18 cellular contexts compared by ENCODE assay signal in the genomic region with DNA sequence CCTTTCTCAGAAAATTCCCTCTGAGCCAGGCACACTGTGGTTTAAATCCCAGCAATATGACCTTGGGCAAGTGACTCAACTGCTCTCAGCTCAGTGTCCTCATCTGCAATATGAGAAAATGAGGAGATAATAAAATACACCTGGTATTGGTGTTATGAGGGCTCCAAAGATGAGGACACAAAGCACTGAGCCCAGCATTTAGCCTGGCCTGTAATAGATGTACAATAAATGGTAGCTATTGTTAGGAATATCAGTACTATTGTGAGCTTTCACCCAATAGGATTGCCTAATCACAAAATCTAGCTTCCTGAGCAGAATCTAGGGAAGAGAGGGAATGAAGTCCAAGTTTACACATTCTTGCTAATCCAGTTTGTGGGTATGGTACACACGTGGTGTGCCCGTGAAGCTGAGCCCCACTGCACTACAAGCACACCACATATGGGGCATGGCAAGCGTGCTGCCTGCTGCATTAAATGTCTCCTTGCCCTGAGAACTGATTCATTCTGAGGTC. TPM values are rescaled to one million over a fixed set of nuclear protein-coding genes. Genes with fewer than 3 reads are reported as not detected.
DNase-seq lines count a peak whose midpoint lies in the region; ATAC-seq and TF ChIP-seq lines count a peak whose summit lies in the region.
"Had no signal": no experiment of that assay in that cellular context is flagged by ENCODE, and none has a peak within 500 bp of the region (broad histone marks: within the 10 kb centered on the region; RNA-seq: fewer than 3 reads in every experiment).

No MANE protein-coding gene starts in this region.

- H3K79me2 ChIP-seq in PC-3 (ENCODE audit: low read length): no peaks in the 10 kb centered on the region

- no peaks in the 10 kb centered on the region for H4K20me1 ChIP-seq in PC-3 (ENCODE audit: low read length)

- POLR2A ChIA-PET in PC-3 (lab: Charles Lee; ENCODE audit: unreplicated experiment): no interaction called here

- BruUV-seq in PC-3 (replicated peaks; lab: Mats Ljungman, UMichigan): no TSS peak

- no peaks in the 10 kb centered on the region for H3K9me2 ChIP-seq in PC-3 (replicated peaks; ENCODE audit: low read length)

- CTCF ChIA-PET in PC-3 (lab: Charles Lee): no interaction called here

- H3K36me3 ChIP-seq in PC-3 (ENCODE audit: low read depth, low read length) (no peaks in the 10 kb centered on the region), mucosa of descending colon (ENCODE audit: low read depth) (no peaks in the 10 kb centered on the region)
- H3K36me3 ChIP-seq: colonic mucosa had no signal

- no peaks in the 10 kb centered on the region for H3F3A ChIP-seq in PC-3 (ENCODE audit: low read length, unreplicated experiment)

- no peaks in the 10 kb centered on the region for H3K27me3 ChIP-seq in PC-3 (ENCODE audit: low read length)
- H3K27me3 ChIP-seq: colonic mucosa, testis had no signal

- H3K27ac ChIP-seq in PC-3 (ENCODE audit: low read length) (peak overlapping the region; percentile 18), epithelial cell of prostate (peak overlapping the region; percentile 38)
- H3K27ac ChIP-seq: colonic mucosa, testis had no signal

- intact Hi-C loops in PC-3 (cut with micrococcal nuclease): no loop called here
- intact Hi-C loops in mucosa of descending colon (cut with DNase I, micrococcal nuclease): no loop called here

- H3K4me1 ChIP-seq in PC-3 (ENCODE audit: insufficient read depth, low read length) (peaks cover 28% of the 10 kb centered on the region), mucosa of descending colon (ENCODE audit: low read depth) (peaks cover 8% of the 10 kb centered on the region)
- H3K4me1 ChIP-seq: colonic mucosa, testis had no signal

- no peaks in the 10 kb centered on the region for H3K9me3 ChIP-seq in PC-3 (ENCODE audit: low read length)
- no peaks in the 10 kb centered on the region for H3K9me3 ChIP-seq in mucosa of descending colon
- H3K9me3 ChIP-seq: colonic mucosa, testis had no signal

- H2AFZ ChIP-seq in PC-3 (ENCODE audit: low read length): 0 out of 2 replicates have a peak overlapping the region, but pooled peaks have one; percentile 10

- H3K9ac ChIP-seq in PC-3 (ENCODE audit: low read length): no peak overlapping the region

- peak; percentile 29 for DNase-seq in GM03348 (ENCODE audit: low spot score)
- peak; percentile 79 for DNase-seq in PC-3
- peak; percentile 43 for DNase-seq in epithelial cell of prostate (ENCODE audit: low read depth, low spot score)
- peak in 1 of 3 donors; percentile 37 for DNase-seq in mucosa of descending colon
- DNase-seq in DMS114 treated with DMSO at 0.1 percent for 48 hours (lab: John Stamatoyannopoulos, UW; ENCODE audit: unreplicated experiment): no peak
- no peak for DNase-seq in NCI-H526 (lab: John Stamatoyannopoulos, UW)
- no peak for DNase-seq in HUDEP-2 (lab: John Stamatoyannopoulos, UW; ENCODE audit: unreplicated experiment in 76 of 76)
- DNase-seq: activated CD4-positive, alpha-beta T cell treated with anti-CD3 and anti-CD28 coated beads, Interleukin-2, amount 10 ng/mL, durations not matched to agents 24 days and 14 days; activated naive CD4-positive, alpha-beta T cell treated with anti-CD3 and anti-CD28 coated beads, Interleukin-2, amount 10 ng/mL, durations not matched to agents 7 days and 5 days; colonic mucosa; GOT3; head of caudate nucleus; natural killer cell; NCI-H187 treated with DMSO at 0.1 percent for 48 hours; NCI-H524; OCI-M1; testis had no signal

- ATAC-seq in PC-3 (peak; percentile 66), mucosa of descending colon (peak; percentile 75), HG03025 (IDR thresholded peaks at IDR 0.05; ENCODE audit: low FRiP score, unreplicated experiment) (no peak)
- ATAC-seq: natural killer cell had no signal

- no peak for TF ChIP-seq CTCF in PC-3 (conservative IDR thresholded peaks at IDR 0.05; ENCODE audit: low read depth, low read length)
- no peak for TF ChIP-seq CTCF in mucosa of descending colon (IDR thresholded peaks at IDR 0.05)

- H3K4me3 ChIP-seq in PC-3 (ENCODE audit: low read length) (no peak overlapping the region), mucosa of descending colon (no peak overlapping the region)
- H3K4me3 ChIP-seq: colonic mucosa, testis had no signal

- peak overlapping the region; percentile 67 for H3K4me2 ChIP-seq in PC-3 (ENCODE audit: low read length)

RNA-seq across cellular contexts. Expression of gene SLC30A1, which starts 24.3 kb away (rescaled TPM):
- total RNA-seq in PC-3 (2014; rRNA removed): 6.7 and 8.2 TPM in 2 replicates
- total RNA-seq in mucosa of descending colon: 10 to 100 TPM; 20.8 to 43.5 (median 29.2) TPM

Comparison
In these comparisons a context has a peak if more than half of its experiments do, and no peak if none do; other contexts are left out.
1. DNase-seq: peak in GM03348 (single experiment), PC-3 (single experiment) and epithelial cell of prostate (single experiment); none in DMS114 treated with DMSO at 0.1 percent for 48 hours (single experiment), NCI-H526 (0 of 2) and HUDEP-2 (0 of 76).